In the genomic region with DNA sequence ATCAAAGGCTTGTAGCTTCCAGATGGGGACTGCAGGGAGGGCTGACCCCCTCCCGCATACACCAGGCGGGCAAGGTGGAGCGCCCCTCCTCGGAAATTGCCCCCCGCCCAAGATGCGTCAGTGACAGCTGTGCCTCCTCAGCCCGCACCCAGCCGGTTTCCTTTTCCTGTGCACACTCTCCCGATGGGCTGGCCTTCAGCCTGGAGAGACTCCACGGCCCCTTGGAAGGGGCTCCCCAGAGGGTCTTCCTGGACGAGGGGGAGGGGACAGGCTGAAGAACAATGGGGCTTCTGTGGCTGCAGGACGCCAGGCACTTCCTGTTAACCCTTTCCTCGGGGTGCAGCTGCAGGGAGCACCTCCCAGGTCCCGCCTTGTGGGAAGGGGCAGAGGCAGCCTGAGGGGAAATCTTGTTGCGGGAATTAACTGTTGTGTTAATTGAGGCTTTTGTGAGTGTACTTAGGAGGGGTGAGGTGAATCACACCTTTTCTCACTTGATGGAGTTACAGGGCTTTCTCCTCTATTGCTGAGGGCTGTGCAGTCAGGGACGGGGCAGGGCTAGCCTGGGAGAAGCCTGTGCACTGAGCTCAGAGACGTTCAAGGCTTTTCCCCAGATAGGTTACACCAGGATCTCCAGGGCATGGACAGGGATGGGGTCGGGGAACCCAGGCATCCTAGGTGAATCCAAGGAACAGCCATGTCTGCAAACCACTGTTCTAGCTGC, we compare ENCODE assay signal across 8 cellular contexts. TPM values are rescaled to one million over a fixed set of nuclear protein-coding genes. Genes with fewer than 3 reads are reported as not detected.
DNase-seq lines count a peak whose midpoint lies in the region; FAIRE-seq and TF ChIP-seq lines count a peak whose summit lies in the region.

No MANE protein-coding gene starts in this region.

- no peaks in the 10 kb centered on the region for H3K9me1 ChIP-seq in keratinocyte (ENCODE audit: control insufficient read depth, extremely low read depth, insufficient read depth, low read length)

- H2AFZ ChIP-seq in keratinocyte (ENCODE audit: control insufficient read depth, low read length) = peak overlapping the region; percentile 35

- H3K4me2 ChIP-seq in keratinocyte (ENCODE audit: control insufficient read depth, extremely low read depth, insufficient read depth, low read depth, low read length) = peak overlapping the region; percentile 78

- H3K4me3 ChIP-seq in bronchial epithelial cell (ENCODE audit: low read depth, low read length) (peak overlapping the region; percentile 7), keratinocyte (ENCODE audit: control insufficient read depth in 2 of 3, extremely low read depth in 1 of 3, insufficient read depth in 2 of 3, low read depth in 1 of 3, low read length in 3 of 3) (peak overlapping the region; percentile 2 to 49 (median 46))

- peak; percentile 70 for DNase-seq in CMK (ENCODE audit: low read depth)
- peak; percentile 43 for DNase-seq in KG1 (lab: John Stamatoyannopoulos, UW)
- peak; percentile 64 to 80 for DNase-seq in SW 1271 (lab: John Stamatoyannopoulos, UW)
- peak; percentile 84 for DNase-seq in bronchial epithelial cell (ENCODE audit: low read depth)
- DNase-seq in keratinocyte (ENCODE audit: low read depth, low spot score) = no peak
- DNase-seq in stimulated activated CD4-positive, alpha-beta T cell treated with anti-CD3 and anti-CD28 coated beads, Interleukin-4, amount 100 ng/mL, for 48 hours (ENCODE audit: low read depth in 2 of 2) = peak; percentile 29 to 44
- no peak for DNase-seq in germinal center (ENCODE audit: low spot score)
- no peak for DNase-seq in urothelium cell line (ENCODE audit: low spot score)

- dilution Hi-C loops in keratinocyte (cut with MboI; ENCODE audit: extremely low pct_ligation_motif_present, low sequenced_read_pairs) = no loop called here

- no peaks in the 10 kb centered on the region for H3K79me2 ChIP-seq in keratinocyte (ENCODE audit: control insufficient read depth, insufficient read depth, low read length)

- FAIRE-seq in bronchial epithelial cell (lab: Jason Lieb, UNC) = no peak
- FAIRE-seq in keratinocyte (lab: Jason Lieb, UNC) = no peak
- no peak for FAIRE-seq in urothelium cell line (lab: Jason Lieb, UNC)

- H3K9me3 ChIP-seq in keratinocyte (ENCODE audit: control insufficient read depth, low read depth, low read length) = no peaks in the 10 kb centered on the region

- H3K9ac ChIP-seq in keratinocyte (ENCODE audit: control insufficient read depth, extremely low read depth, insufficient read depth, low read length) = peak overlapping the region; percentile 79

- no peak for TF ChIP-seq CTCF in bronchial epithelial cell (IDR thresholded peaks at IDR 0.05; ENCODE audit: insufficient read depth, low read length, severe bottlenecking)
- TF ChIP-seq CTCF in keratinocyte (optimal IDR thresholded peaks at IDR 0.05 in 1 of 3, IDR thresholded peaks at IDR 0.05 in 1 of 3, conservative IDR thresholded peaks at IDR 0.05 in 1 of 3; ENCODE audit: extremely low read depth in 1 of 3, insufficient read depth in 2 of 3, low read length in 3 of 3) = no peak

- H4K20me1 ChIP-seq in keratinocyte (ENCODE audit: control insufficient read depth, extremely low read depth, insufficient read depth, low read length) = no peaks in the 10 kb centered on the region

- H3K27me3 ChIP-seq in bronchial epithelial cell (ENCODE audit: control insufficient read depth, insufficient read depth, low read length) (no peaks in the 10 kb centered on the region), keratinocyte (ENCODE audit: control insufficient read depth, extremely low read depth, insufficient read depth, low read length) (no peaks in the 10 kb centered on the region)

- peak overlapping the region; percentile 94 for H3K27ac ChIP-seq in keratinocyte (ENCODE audit: control insufficient read depth, insufficient read depth, low read length)

- H3K36me3 ChIP-seq in bronchial epithelial cell (ENCODE audit: control insufficient read depth, insufficient read depth, low read length) (no peaks in the 10 kb centered on the region), keratinocyte (ENCODE audit: control insufficient read depth in 2 of 2, extremely low read depth in 1 of 2, insufficient read depth in 2 of 2, low read length in 2 of 2) (no peaks in the 10 kb centered on the region)

- H3K4me1 ChIP-seq in keratinocyte (ENCODE audit: control insufficient read depth, extremely low read depth, insufficient read depth, low read length) = peaks cover 66% of the 10 kb centered on the region

RNA-seq across cellular contexts. Expression of a gene that starts 14.3 kb away (rescaled TPM):
- 32.1 and 35.2 TPM in 2 replicates for total RNA-seq in bronchial epithelial cell
- 9.9 to 38.9 TPM (median 14.4 TPM) in 3 replicates for polyA plus RNA-seq in keratinocyte
- polyA plus RNA-seq in keratinocyte (2011; ENCODE audit: low read depth) = 21.2 TPM
- 9.0 and 19.0 TPM in 2 replicates for polyA plus RNA-seq in keratinocyte (2011; cell fraction: cytosol; rRNA removed)
- polyA plus RNA-seq in keratinocyte (2011; cell fraction: nucleus; rRNA removed) = 48.0 and 55.4 TPM in 2 replicates
- polyA plus RNA-seq in keratinocyte (2012; ENCODE audit: low replicate concordance) = 46.3 and 109 TPM in 2 replicates
- 2.8 to 14.6 TPM (median 2.9 TPM) in 3 replicates for polyA minus RNA-seq in keratinocyte
- 14.6 TPM for polyA minus RNA-seq in keratinocyte (2011; cell fraction: cytosol; rRNA and poly(A)+ RNA removed)
- 14.2 and 16.2 TPM in 2 replicates for polyA minus RNA-seq in keratinocyte (2011; cell fraction: nucleus; rRNA and poly(A)+ RNA removed)

RNA-seq across cellular contexts. Expression of a gene that starts 14.4 kb away (rescaled TPM):
- 68.4 and 75.3 TPM in 2 replicates for total RNA-seq in bronchial epithelial cell
- polyA plus RNA-seq in keratinocyte = 61.3 to 77.7 TPM (median 65.2 TPM) in 3 replicates
- polyA plus RNA-seq in keratinocyte (2011; ENCODE audit: low read depth) = 38.2 TPM
- polyA plus RNA-seq in keratinocyte (2011; cell fraction: cytosol; rRNA removed) = 35.8 and 63.9 TPM in 2 replicates
- 66.9 and 67.6 TPM in 2 replicates for polyA plus RNA-seq in keratinocyte (2011; cell fraction: nucleus; rRNA removed)
- 45.3 and 69.9 TPM in 2 replicates for polyA plus RNA-seq in keratinocyte (2012; ENCODE audit: low replicate concordance)
- 38.6 to 91.6 TPM (median 43.4 TPM) in 3 replicates for polyA minus RNA-seq in keratinocyte
- 59.3 TPM for polyA minus RNA-seq in keratinocyte (2011; cell fraction: cytosol; rRNA and poly(A)+ RNA removed)
- polyA minus RNA-seq in keratinocyte (2011; cell fraction: nucleus; rRNA and poly(A)+ RNA removed) = 11.0 and 11.1 TPM in 2 replicates

RNA-seq across cellular contexts. Expression of a gene that starts 46.5 kb away (rescaled TPM):
- 20.3 and 46.6 TPM in 2 replicates for total RNA-seq in bronchial epithelial cell
- polyA plus RNA-seq in keratinocyte = 32.9 to 63.2 TPM (median 56.4 TPM) in 3 replicates
- polyA plus RNA-seq in keratinocyte (2011; ENCODE audit: low read depth) = 7.8 TPM
- polyA plus RNA-seq in keratinocyte (2011; cell fraction: cytosol; rRNA removed) = 65.8 and 136 TPM in 2 replicates
- 67.5 and 126 TPM in 2 replicates for polyA plus RNA-seq in keratinocyte (2011; cell fraction: nucleus; rRNA removed)
- polyA plus RNA-seq in keratinocyte (2012; ENCODE audit: low replicate concordance) = 19.0 and 54.1 TPM in 2 replicates
- polyA minus RNA-seq in keratinocyte = 57.3 to 123 TPM (median 88.9 TPM) in 3 replicates
- 190 TPM for polyA minus RNA-seq in keratinocyte (2011; cell fraction: cytosol; rRNA and poly(A)+ RNA removed)
- polyA minus RNA-seq in keratinocyte (2011; cell fraction: nucleus; rRNA and poly(A)+ RNA removed) = 58.6 and 62.1 TPM in 2 replicates

RNA-seq across cellular contexts. Expression of a gene that starts 48.0 kb away (rescaled TPM):
- 28.0 and 40.5 TPM in 2 replicates for total RNA-seq in bronchial epithelial cell
- 30.9 to 44.6 TPM (median 34.5 TPM) in 3 replicates for polyA plus RNA-seq in keratinocyte
- polyA plus RNA-seq in keratinocyte (2011; ENCODE audit: low read depth) = 64.5 TPM
- 18.8 and 28.3 TPM in 2 replicates for polyA plus RNA-seq in keratinocyte (2011; cell fraction: cytosol; rRNA removed)
- polyA plus RNA-seq in keratinocyte (2011; cell fraction: nucleus; rRNA removed) = 196 and 219 TPM in 2 replicates
- 32.8 and 38.3 TPM in 2 replicates for polyA plus RNA-seq in keratinocyte (2012; ENCODE audit: low replicate concordance)
- polyA minus RNA-seq in keratinocyte = 35.2 to 56.0 TPM (median 36.5 TPM) in 3 replicates
- polyA minus RNA-seq in keratinocyte (2011; cell fraction: cytosol; rRNA and poly(A)+ RNA removed) = 49.7 TPM
- polyA minus RNA-seq in keratinocyte (2011; cell fraction: nucleus; rRNA and poly(A)+ RNA removed) = 33.5 and 41.8 TPM in 2 replicates

Comparison
In these comparisons a context has a peak if more than half of its experiments do, and no peak if none do; other contexts are left out.
1. DNase-seq: peak in CMK (single experiment), KG1 (single experiment), SW 1271 (2 of 2), bronchial epithelial cell (single experiment) and stimulated activated CD4-positive, alpha-beta T cell treated with anti-CD3 and anti-CD28 coated beads, Interleukin-4, amount 100 ng/mL, for 48 hours (2 of 2); none in keratinocyte (single experiment), germinal center (single experiment) and urothelium cell line (single experiment).